In the genomic region with DNA sequence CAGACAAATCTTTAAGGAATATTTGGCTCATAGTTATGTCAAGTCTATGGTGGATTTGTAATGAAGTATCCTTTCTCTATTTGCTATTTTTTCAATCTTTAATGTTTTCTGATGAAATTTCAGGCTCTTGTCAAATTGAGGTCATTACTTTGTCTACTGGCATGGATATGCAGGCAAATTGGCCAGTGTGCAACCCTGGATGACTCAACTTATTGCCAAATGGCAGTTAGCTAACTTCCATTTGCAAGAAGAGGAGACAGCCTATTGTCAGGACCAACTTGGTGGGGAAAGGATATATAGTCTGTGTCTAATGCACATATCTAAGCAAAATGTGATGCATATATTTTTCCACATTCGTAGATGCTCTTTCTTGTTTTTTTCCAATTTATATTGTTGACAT, we compare ENCODE assay signal across 16 cellular contexts.
DNase-seq lines count a peak whose midpoint lies in the region; ATAC-seq and TF ChIP-seq lines count a peak whose summit lies in the region.
"Had no signal": no experiment of that assay in that cellular context is flagged by ENCODE, and none has a peak within 500 bp of the region (broad histone marks: within the 10 kb centered on the region; RNA-seq: fewer than 3 reads in every experiment).

No MANE protein-coding gene starts in this region.

- H3K27ac ChIP-seq in 22Rv1, result peak overlapping the region; percentile 73
- no peak overlapping the region for H3K27ac ChIP-seq in CD4-positive, alpha-beta T cell (ENCODE audit: low read depth, low read length)
- H3K27ac ChIP-seq: ascending aorta; BLaER1 treated with 17β-estradiol and CSF1 and Interleukin-3, amounts not matched to agents 10 nM and 100 nM; spleen; upper lobe of left lung had no signal

- no peaks in the 10 kb centered on the region for H3K27me3 Mint-ChIP-seq in CD4-positive, alpha-beta T cell
- H3K27me3 Mint-ChIP-seq: natural killer cell treated with Interleukin-12 subunit alpha and Interleukin-12 subunit beta and Interleukin-15 and Interleukin-18, amount 100 ng/mL, for 72 hours had no signal

- H3K27me3 ChIP-seq in CD4-positive, alpha-beta T cell (ENCODE audit: control insufficient read depth, insufficient read depth, low read length), result no peaks in the 10 kb centered on the region
- H3K27me3 ChIP-seq: ascending aorta; BLaER1 treated with 17β-estradiol and CSF1 and Interleukin-3, amounts not matched to agents 10 nM and 100 nM; spleen; upper lobe of left lung had no signal

- no peaks in the 10 kb centered on the region for H3K9me3 Mint-ChIP-seq in CD4-positive, alpha-beta T cell
- H3K9me3 Mint-ChIP-seq: natural killer cell treated with Interleukin-12 subunit alpha and Interleukin-12 subunit beta and Interleukin-15 and Interleukin-18, amount 100 ng/mL, for 72 hours had no signal

- H3K4me3 Mint-ChIP-seq in CD4-positive, alpha-beta T cell, result no peak overlapping the region
- H3K4me3 Mint-ChIP-seq: natural killer cell treated with Interleukin-12 subunit alpha and Interleukin-12 subunit beta and Interleukin-15 and Interleukin-18, amount 100 ng/mL, for 72 hours had no signal

- CTCF ChIA-PET in CD4-positive, alpha-beta T cell (lab: Charles Lee), result no interaction called here

- peaks cover 15% of the 10 kb centered on the region for H3K36me3 Mint-ChIP-seq in CD4-positive, alpha-beta T cell (ENCODE audit: low read depth)
- H3K36me3 Mint-ChIP-seq: natural killer cell treated with Interleukin-12 subunit alpha and Interleukin-12 subunit beta and Interleukin-15 and Interleukin-18, amount 100 ng/mL, for 72 hours had no signal

- H3K4me3 ChIP-seq in foreskin fibroblast (ENCODE audit: low read depth in 1 of 2, low read length in 2 of 2), result no peak overlapping the region
- H3K4me3 ChIP-seq: ascending aorta; BLaER1 treated with 17β-estradiol and CSF1 and Interleukin-3, amounts not matched to agents 10 nM and 100 nM; HAP-1; spleen; upper lobe of left lung had no signal

- H3K9me3 ChIP-seq in CD4-positive, alpha-beta T cell (ENCODE audit: control insufficient read depth, low read length), result no peaks in the 10 kb centered on the region
- H3K9me3 ChIP-seq: ascending aorta, HAP-1, upper lobe of left lung had no signal

- TF ChIP-seq CTCF in 22Rv1 (IDR thresholded peaks at IDR 0.05) (no peak), foreskin fibroblast (IDR thresholded peaks at IDR 0.05; ENCODE audit: low read depth, low read length) (no peak)
- TF ChIP-seq CTCF in CD4-positive, alpha-beta T cell (IDR thresholded peaks at IDR 0.05), result no peak

- H3K4me1 Mint-ChIP-seq in CD4-positive, alpha-beta T cell (ENCODE audit: low read depth), result no peaks in the 10 kb centered on the region

- peak; percentile 64 for DNase-seq in GM03348 (ENCODE audit: low spot score)
- DNase-seq in RPMI7951 (ENCODE audit: low read depth), result peak; percentile 74
- DNase-seq in foreskin fibroblast, result peak; percentile 86 to 92
- no peak for DNase-seq in CD4-positive, alpha-beta T cell
- DNase-seq in NCI-H1930 (lab: John Stamatoyannopoulos, UW), result no peak
- no peak for DNase-seq in epidermal melanocyte (ENCODE audit: insufficient read length, low spot score)
- DNase-seq: KBM-7, NCI-H2227 treated with DMSO at 0.1 percent for 48 hours, spleen, upper lobe of left lung had no signal

- H3K27ac Mint-ChIP-seq in CD4-positive, alpha-beta T cell, result no peak overlapping the region
- H3K27ac Mint-ChIP-seq: natural killer cell treated with Interleukin-12 subunit alpha and Interleukin-12 subunit beta and Interleukin-15 and Interleukin-18, amount 100 ng/mL, for 72 hours had no signal

- intact Hi-C loops in CD4-positive, alpha-beta T cell (cut with DNase I, micrococcal nuclease), result no loop called here

- POLR2A ChIA-PET in CD4-positive, alpha-beta T cell (lab: Charles Lee), result no interaction called here

- ATAC-seq in CD4-positive, alpha-beta T cell (ENCODE audit: poor library complexity), result no peak
- no peak for ATAC-seq in HG02759 (IDR thresholded peaks at IDR 0.05; ENCODE audit: unreplicated experiment)

Comparison
In these comparisons a context has a peak if more than half of its experiments do, and no peak if none do; other contexts are left out.
1. DNase-seq: peak in GM03348 (single experiment), RPMI7951 (single experiment) and foreskin fibroblast (2 of 2); none in CD4-positive, alpha-beta T cell (0 of 10), NCI-H1930 (0 of 2) and epidermal melanocyte (single experiment).